Comparison of ENCODE assay signal across 6 cellular contexts in genomic region chr19:55485439-55486011, GRCh38. TPM values are rescaled to one million over a fixed set of nuclear protein-coding genes. Genes with fewer than 3 reads are reported as not detected.
A peak's percentile ranks its signal among the peaks of the same experiment; 100 is the strongest.
DNase-seq lines count a peak whose midpoint lies in the region; ATAC-seq and TF ChIP-seq lines count a peak whose summit lies in the region.

No MANE protein-coding gene starts in this region.

- H3K4me3 ChIP-seq in endodermal cell (ENCODE audit: low read length) = peak overlapping the region; percentile 85

- no peaks in the 10 kb centered on the region for H3K9me3 ChIP-seq in endodermal cell (ENCODE audit: control insufficient read depth, low read length)

- no peaks in the 10 kb centered on the region for H3K27me3 Mint-ChIP-seq in endodermal cell (ENCODE audit: insufficient read depth)

- DNase-seq in NCI-H1417 (lab: John Stamatoyannopoulos, UW) (peak in 2 of 3 experiments; percentile 35 to 58), NCI-H1417 treated with DMSO at 0.1 percent for 48 hours (lab: John Stamatoyannopoulos, UW) (no peak), endodermal cell (peak; percentile 69), NCI-H187 treated with DMSO at 0.1 percent for 48 hours (lab: John Stamatoyannopoulos, UW) (no peak)
- no peak for DNase-seq in stimulated activated effector memory CD8-positive, alpha-beta T cell treated with anti-CD3 and anti-CD28 coated beads, Interleukin-12 subunit alpha, Interleukin-12 subunit beta, amount 100 ng/mL, for 72 hours (ENCODE audit: low spot score in 2 of 2)

- H3K36me3 Mint-ChIP-seq in endodermal cell (ENCODE audit: low read depth) = no peaks in the 10 kb centered on the region
- H3K36me3 Mint-ChIP-seq in stimulated activated effector memory CD8-positive, alpha-beta T cell treated with anti-CD3 and anti-CD28 coated beads, Interleukin-12 subunit alpha, Interleukin-12 subunit beta, amount 100 ng/mL, for 72 hours = peaks cover 20% of the 10 kb centered on the region

- H3K27ac ChIP-seq in endodermal cell (ENCODE audit: low read depth, low read length) = peak overlapping the region; percentile 86

- peaks cover 5% of the 10 kb centered on the region for H3K36me3 ChIP-seq in endodermal cell (ENCODE audit: control insufficient read depth, insufficient read depth, low read length)

- TF ChIP-seq CTCF in endodermal cell (conservative IDR thresholded peaks at IDR 0.05) = no peak

- peaks cover 15% of the 10 kb centered on the region for H3K4me1 Mint-ChIP-seq in endodermal cell
- H3K4me1 Mint-ChIP-seq in stimulated activated effector memory CD8-positive, alpha-beta T cell treated with anti-CD3 and anti-CD28 coated beads, Interleukin-12 subunit alpha, Interleukin-12 subunit beta, amount 100 ng/mL, for 72 hours = peaks cover 24% of the 10 kb centered on the region

- H3K9ac ChIP-seq in endodermal cell (ENCODE audit: extremely low read depth, low read length, poor library complexity, severe bottlenecking) = peak overlapping the region; percentile 79

- ATAC-seq in stimulated activated effector memory CD8-positive, alpha-beta T cell treated with anti-CD3 and anti-CD28 coated beads, Interleukin-12 subunit alpha, Interleukin-12 subunit beta, amount 100 ng/mL, for 72 hours = no peak
- ATAC-seq in HG03457 (IDR thresholded peaks at IDR 0.05; ENCODE audit: unreplicated experiment) = no peak

- H3K4me3 Mint-ChIP-seq in endodermal cell = peak overlapping the region; percentile 76
- H3K4me3 Mint-ChIP-seq in stimulated activated effector memory CD8-positive, alpha-beta T cell treated with anti-CD3 and anti-CD28 coated beads, Interleukin-12 subunit alpha, Interleukin-12 subunit beta, amount 100 ng/mL, for 72 hours = peak overlapping the region; percentile 68

- H3K27ac Mint-ChIP-seq in endodermal cell = peak overlapping the region; percentile 89
- H3K27ac Mint-ChIP-seq in stimulated activated effector memory CD8-positive, alpha-beta T cell treated with anti-CD3 and anti-CD28 coated beads, Interleukin-12 subunit alpha, Interleukin-12 subunit beta, amount 100 ng/mL, for 72 hours = peak overlapping the region; percentile 87

- peaks cover 17% of the 10 kb centered on the region for H3K4me1 ChIP-seq in endodermal cell (ENCODE audit: control insufficient read depth, insufficient read depth, low read length)

- 16 to 28% methylated on average over 7 to 18 of the region's 18 CpGs for WGBS in endodermal cell (ENCODE audit: insufficient coverage in 1 of 2, insufficient read length in 1 of 2), 2 experiments

- no peaks in the 10 kb centered on the region for H3K9me3 Mint-ChIP-seq in endodermal cell
- no peaks in the 10 kb centered on the region for H3K9me3 Mint-ChIP-seq in stimulated activated effector memory CD8-positive, alpha-beta T cell treated with anti-CD3 and anti-CD28 coated beads, Interleukin-12 subunit alpha, Interleukin-12 subunit beta, amount 100 ng/mL, for 72 hours

- no peaks in the 10 kb centered on the region for H3K27me3 ChIP-seq in endodermal cell (ENCODE audit: control insufficient read depth, insufficient read depth, low read length, poor library complexity, severe bottlenecking)

RNA-seq across cellular contexts. Expression of gene NAT14, which starts 0.5 kb away (rescaled TPM):
- 10 to 100 TPM; 51.3 to 67.1 TPM for total RNA-seq in endodermal cell
- polyA plus RNA-seq in endodermal cell (2013, experiment 1 of 2) = 66.6 TPM
- polyA plus RNA-seq in endodermal cell (2013, experiment 2 of 2) = 69.7 TPM

RNA-seq across cellular contexts. Expression of gene SSC5D, which starts 2.7 kb away (rescaled TPM):
- 1 to 10 TPM; 1.4 to 2.4 TPM for total RNA-seq in endodermal cell
- 8.0 TPM for polyA plus RNA-seq in endodermal cell (2013, experiment 1 of 2)
- 7.4 TPM for polyA plus RNA-seq in endodermal cell (2013, experiment 2 of 2)

RNA-seq across cellular contexts. Expression of gene ZNF628, which starts 9.1 kb away (rescaled TPM):
- total RNA-seq in endodermal cell = 10 to 100 TPM in 1 of 2 donors, 1 to 10 TPM in 1; 9.9 to 12.6 TPM
- 8.9 TPM for polyA plus RNA-seq in endodermal cell (2013, experiment 1 of 2)
- 11.8 TPM for polyA plus RNA-seq in endodermal cell (2013, experiment 2 of 2)

RNA-seq across cellular contexts. Expression of gene C19orf85, which starts 21.0 kb away (rescaled TPM):
- 1 to 10 TPM in 1 of 2 donors, under 1 TPM in 1; 0.62 to 2.3 TPM for total RNA-seq in endodermal cell
- 0.39 TPM for polyA plus RNA-seq in endodermal cell (2013, experiment 1 of 2)
- polyA plus RNA-seq in endodermal cell (2013, experiment 2 of 2) = not detected

RNA-seq across cellular contexts. Expression of gene ISOC2, which starts 24.1 kb away (rescaled TPM):
- 10 to 100 TPM; 35.9 to 39.2 TPM for total RNA-seq in endodermal cell
- 30.9 TPM for polyA plus RNA-seq in endodermal cell (2013, experiment 1 of 2)
- polyA plus RNA-seq in endodermal cell (2013, experiment 2 of 2) = 30.8 TPM

Comparison
In these comparisons a context has a peak if more than half of its experiments do, and no peak if none do; other contexts are left out.
1. DNase-seq: peak in NCI-H1417 (2 of 3) and endodermal cell (single experiment); none in NCI-H1417 treated with DMSO at 0.1 percent for 48 hours (single experiment), stimulated activated effector memory CD8-positive, alpha-beta T cell treated with anti-CD3 and anti-CD28 coated beads, Interleukin-12 subunit alpha, Interleukin-12 subunit beta, amount 100 ng/mL, for 72 hours (0 of 2) and NCI-H187 treated with DMSO at 0.1 percent for 48 hours (single experiment).